15 cellular contexts compared by ENCODE assay signal in the genomic region with DNA sequence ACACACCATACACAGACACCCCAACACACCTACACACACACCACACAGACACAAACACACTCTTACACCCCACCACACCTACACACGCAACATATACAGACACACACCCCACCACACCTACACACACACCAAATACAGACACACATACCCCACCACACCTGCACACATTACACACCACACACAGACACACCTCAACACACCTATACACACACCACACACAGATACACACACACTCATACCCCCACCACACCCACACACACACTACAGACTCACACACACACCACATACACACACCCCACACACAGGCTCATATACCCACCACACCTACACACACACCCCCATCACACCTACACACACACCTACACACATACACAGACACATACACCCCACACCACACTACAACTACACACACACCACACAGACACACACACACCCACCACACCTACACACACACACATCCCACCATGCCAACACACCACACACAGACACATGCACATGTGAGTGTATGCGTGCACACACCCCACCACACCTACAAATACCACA. TPM values are rescaled to one million over a fixed set of nuclear protein-coding genes. Genes with fewer than 3 reads are reported as not detected.
A peak's percentile ranks its signal among the peaks of the same experiment; 100 is the strongest.
DNase-seq lines count a peak whose midpoint lies in the region; ATAC-seq, FAIRE-seq and TF ChIP-seq lines count a peak whose summit lies in the region.
"Had no signal": no experiment of that assay in that cellular context is flagged by ENCODE, and none has a peak within 500 bp of the region (broad histone marks: within the 10 kb centered on the region; RNA-seq: fewer than 3 reads in every experiment).

No MANE protein-coding gene starts in this region.

- H2AFZ ChIP-seq in Karpas-422 (ENCODE audit: low read length) (no peak overlapping the region), endothelial cell of umbilical vein (ENCODE audit: low read depth, low read length) (no peak overlapping the region)

- ATAC-seq in activated naive CD8-positive, alpha-beta T cell treated with anti-CD3 and anti-CD28 coated beads, Interleukin-2, amount 10 ng/mL, durations not matched to agents 7 days and 5 days (ENCODE audit: low read depth) = no peak
- ATAC-seq in GM21360 (IDR thresholded peaks at IDR 0.05; ENCODE audit: unreplicated experiment) = no peak

- no peaks in the 10 kb centered on the region for H3K9me3 Mint-ChIP-seq in activated naive CD8-positive, alpha-beta T cell treated with anti-CD3 and anti-CD28 coated beads, Interleukin-2, amount 10 ng/mL, durations not matched to agents 7 days and 5 days
- no peaks in the 10 kb centered on the region for H3K9me3 Mint-ChIP-seq in activated naive CD8-positive, alpha-beta T cell treated with anti-CD3 and anti-CD28 coated beads for 36 hours

- no peaks in the 10 kb centered on the region for H3K27me3 ChIP-seq in Karpas-422 (ENCODE audit: low read length)
- no peaks in the 10 kb centered on the region for H3K27me3 ChIP-seq in endothelial cell of umbilical vein (ENCODE audit: control insufficient read depth in 2 of 2, insufficient read depth in 2 of 2, low read length in 2 of 2)

- peaks cover 13% of the 10 kb centered on the region for H3K36me3 Mint-ChIP-seq in activated naive CD8-positive, alpha-beta T cell treated with anti-CD3 and anti-CD28 coated beads, Interleukin-2, amount 10 ng/mL, durations not matched to agents 7 days and 5 days
- H3K36me3 Mint-ChIP-seq in activated naive CD8-positive, alpha-beta T cell treated with anti-CD3 and anti-CD28 coated beads for 36 hours = peaks cover 21% of the 10 kb centered on the region

- CTCF ChIA-PET in endothelial cell of umbilical vein (lab: Charles Lee) = interaction anchor here (12.9 kb wide), 1 partner anchor 64 kb away, joined by 401 read pairs; no protein-coding TSS in a partner anchor

- H3K9ac ChIP-seq in Karpas-422 (ENCODE audit: low read length) (peak overlapping the region; percentile 15; the same call in 1 of the 2 replicates), endothelial cell of umbilical vein (replicated peaks; ENCODE audit: extremely low read depth, insufficient read depth, low read length) (no peak overlapping the region)

- intact Hi-C loops in endothelial cell of umbilical vein (cut with micrococcal nuclease) = no loop called here

- no peaks in the 10 kb centered on the region for H3K27me3 Mint-ChIP-seq in activated naive CD8-positive, alpha-beta T cell treated with anti-CD3 and anti-CD28 coated beads, Interleukin-2, amount 10 ng/mL, durations not matched to agents 7 days and 5 days
- H3K27me3 Mint-ChIP-seq in activated naive CD8-positive, alpha-beta T cell treated with anti-CD3 and anti-CD28 coated beads for 36 hours = no peaks in the 10 kb centered on the region

- no peaks in the 10 kb centered on the region for H3K9me2 ChIP-seq in Karpas-422 (replicated peaks; ENCODE audit: insufficient read depth, low read length)

- H3K4me1 Mint-ChIP-seq in activated naive CD8-positive, alpha-beta T cell treated with anti-CD3 and anti-CD28 coated beads, Interleukin-2, amount 10 ng/mL, durations not matched to agents 7 days and 5 days = peaks cover 2% of the 10 kb centered on the region
- H3K4me1 Mint-ChIP-seq in activated naive CD8-positive, alpha-beta T cell treated with anti-CD3 and anti-CD28 coated beads for 36 hours = peaks cover 7% of the 10 kb centered on the region

- no peaks in the 10 kb centered on the region for H3K79me2 ChIP-seq in Karpas-422 (ENCODE audit: low read length)
- no peaks in the 10 kb centered on the region for H3K79me2 ChIP-seq in endothelial cell of umbilical vein (ENCODE audit: control insufficient read depth, insufficient read depth, low read length)

- H3K9me3 ChIP-seq in Karpas-422 (ENCODE audit: low read length) = no peaks in the 10 kb centered on the region
- no peaks in the 10 kb centered on the region for H3K9me3 ChIP-seq in endothelial cell of umbilical vein (replicated peaks; ENCODE audit: control insufficient read depth, insufficient read depth, low read length)

- FAIRE-seq in endothelial cell of umbilical vein (lab: Jason Lieb, UNC) = peak; percentile 26
- FAIRE-seq in urothelium cell line (lab: Jason Lieb, UNC) = peak; percentile 99
- FAIRE-seq: H54 had no signal

- H3K36me3 ChIP-seq in Karpas-422 (ENCODE audit: insufficient read depth, low read length) (peaks cover 20% of the 10 kb centered on the region), endothelial cell of umbilical vein (ENCODE audit: control insufficient read depth in 2 of 2, extremely low read depth in 1 of 2, insufficient read depth in 2 of 2, low read length in 2 of 2) (peaks cover 0 to 9% of the 10 kb centered on the region in 2 experiments)

- DNase-seq in activated naive CD8-positive, alpha-beta T cell treated with anti-CD3 and anti-CD28 coated beads, Interleukin-2, amount 10 ng/mL, durations not matched to agents 7 days and 5 days = no peak
- DNase-seq in activated naive CD8-positive, alpha-beta T cell treated with anti-CD3 and anti-CD28 coated beads for 36 hours = no peak
- DNase-seq in Karpas-422 (no peak), endothelial cell of umbilical vein (ENCODE audit: low read depth, low spot score) (no peak), urothelium cell line (ENCODE audit: low spot score) (no peak), Kasumi-1 (lab: John Stamatoyannopoulos, UW) (no peak), cerebellum (ENCODE audit: low spot score) (no peak)
- DNase-seq: 8988T; NCI-H146; NCI-H2081 treated with DMSO at 0.1 percent for 48 hours; NCI-H2227 treated with DMSO at 0.1 percent for 48 hours; NCI-H524 treated with DMSO at 0.1 percent for 48 hours; NK-92 treated with Interleukin-12 subunit alpha and Interleukin-12 subunit beta, amount 100 ng/mL, for 24 hours had no signal

- peak overlapping the region; percentile 98 for H3K27ac ChIP-seq in Karpas-422 (ENCODE audit: low read length)
- no peak overlapping the region for H3K27ac ChIP-seq in endothelial cell of umbilical vein (ENCODE audit: insufficient read depth, low read depth, low read length)

- H3K27ac Mint-ChIP-seq in activated naive CD8-positive, alpha-beta T cell treated with anti-CD3 and anti-CD28 coated beads, Interleukin-2, amount 10 ng/mL, durations not matched to agents 7 days and 5 days = peak overlapping the region; percentile 5
- no peak overlapping the region for H3K27ac Mint-ChIP-seq in activated naive CD8-positive, alpha-beta T cell treated with anti-CD3 and anti-CD28 coated beads for 36 hours

- H3K4me3 ChIP-seq in Karpas-422 (ENCODE audit: low read length) = 0 out of 2 replicates have a peak overlapping the region, but pooled peaks have one; percentile 24
- no peak overlapping the region for H3K4me3 ChIP-seq in endothelial cell of umbilical vein (replicated peaks in 1 of 3; ENCODE audit: insufficient read depth in 1 of 3, low read depth in 1 of 3, low read length in 3 of 3)

- no peaks in the 10 kb centered on the region for H3K9me1 ChIP-seq in endothelial cell of umbilical vein (replicated peaks; ENCODE audit: control insufficient read depth, extremely low read depth, insufficient read depth, low read length)

- no peak for TF ChIP-seq POLR2A in endothelial cell of umbilical vein (IDR thresholded peaks at IDR 0.05; ENCODE audit: low read depth, low read length)

- no peaks in the 10 kb centered on the region for H4K20me1 ChIP-seq in Karpas-422 (ENCODE audit: insufficient read depth, low read depth, low read length)
- no peaks in the 10 kb centered on the region for H4K20me1 ChIP-seq in endothelial cell of umbilical vein (replicated peaks; ENCODE audit: control insufficient read depth, extremely low read depth, insufficient read depth, low read length)

- H3K4me2 ChIP-seq in Karpas-422 (ENCODE audit: low read depth, low read length, poor library complexity, severe bottlenecking) (peak overlapping the region; percentile 35), endothelial cell of umbilical vein (ENCODE audit: insufficient read depth, low read length) (no peak overlapping the region)

- no TSS peak for BruUV-seq in endothelial cell of umbilical vein (replicated peaks; lab: Mats Ljungman, UMichigan)

- POLR2A ChIA-PET in activated naive CD8-positive, alpha-beta T cell treated with anti-CD3 and anti-CD28 coated beads, Interleukin-2, amount 10 ng/mL, durations not matched to agents 7 days and 5 days (lab: Charles Lee) = no interaction called here
- POLR2A ChIA-PET in endothelial cell of umbilical vein (lab: Charles Lee) = no interaction called here

- TF ChIP-seq CTCF in endothelial cell of umbilical vein (IDR thresholded peaks at IDR 0.05; ENCODE audit: extremely low read depth in 1 of 2, insufficient read depth in 1 of 2, low read depth in 1 of 2, low read length in 2 of 2) = no peak

- dilution Hi-C loops in endothelial cell of umbilical vein (cut with MboI; ENCODE audit: extremely low pct_ligation_motif_present, low sequenced_read_pairs) = no loop called here

- no peak overlapping the region for H3K4me3 Mint-ChIP-seq in activated naive CD8-positive, alpha-beta T cell treated with anti-CD3 and anti-CD28 coated beads, Interleukin-2, amount 10 ng/mL, durations not matched to agents 7 days and 5 days
- H3K4me3 Mint-ChIP-seq in activated naive CD8-positive, alpha-beta T cell treated with anti-CD3 and anti-CD28 coated beads for 36 hours = no peak overlapping the region

- H3K4me1 ChIP-seq in Karpas-422 (ENCODE audit: low read length) (peaks cover 96% of the 10 kb centered on the region), endothelial cell of umbilical vein (ENCODE audit: control insufficient read depth, extremely low read depth, insufficient read depth, low read length) (no peaks in the 10 kb centered on the region)

RNA-seq across cellular contexts. Expression of gene GPT2, which starts 31.4 kb away (rescaled TPM):
- total RNA-seq in activated naive CD8-positive, alpha-beta T cell treated with anti-CD3 and anti-CD28 coated beads, Interleukin-2, amount 10 ng/mL, durations not matched to agents 7 days and 5 days = 1 to 10 TPM; 4.8 to 6.3 TPM
- total RNA-seq in activated naive CD8-positive, alpha-beta T cell treated with anti-CD3 and anti-CD28 coated beads for 36 hours = 10 to 100 TPM; 33.2 to 35.8 TPM
- 42.6 and 57.5 TPM in 2 replicates for total RNA-seq in Karpas-422 (2014; rRNA removed; shearing (Covaris generic); ENCODE audit: low replicate concordance)
- 16.1 and 17.9 TPM in 2 replicates for total RNA-seq in endothelial cell of umbilical vein
- polyA plus RNA-seq in endothelial cell of umbilical vein = 10.8 and 13.1 TPM in 2 replicates
- polyA plus RNA-seq in endothelial cell of umbilical vein (2011; cell fraction: cytosol; rRNA removed) = 11.8 and 14.4 TPM in 2 replicates
- 12.3 and 18.4 TPM in 2 replicates for polyA plus RNA-seq in endothelial cell of umbilical vein (2011; cell fraction: nucleus; rRNA removed)
- 14.7 and 20.8 TPM in 2 replicates for polyA plus RNA-seq in endothelial cell of umbilical vein (2012)
- polyA minus RNA-seq in endothelial cell of umbilical vein = 14.4 and 17.9 TPM in 2 replicates
- 16.6 TPM for polyA minus RNA-seq in endothelial cell of umbilical vein (2011; cell fraction: cytosol; rRNA and poly(A)+ RNA removed)
- 7.0 and 8.6 TPM in 2 replicates for polyA minus RNA-seq in endothelial cell of umbilical vein (2011; cell fraction: nucleus; rRNA and poly(A)+ RNA removed)
- total RNA-seq in cerebellum = 17.4 TPM

RNA-seq across cellular contexts. Expression of gene DNAJA2, which starts 57.9 kb away (rescaled TPM):
- 10 to 100 TPM; 60.0 to 62.3 TPM for total RNA-seq in activated naive CD8-positive, alpha-beta T cell treated with anti-CD3 and anti-CD28 coated beads, Interleukin-2, amount 10 ng/mL, durations not matched to agents 7 days and 5 days
- 100 to 1,000 TPM; 104 TPM for total RNA-seq in activated naive CD8-positive, alpha-beta T cell treated with anti-CD3 and anti-CD28 coated beads for 36 hours
- total RNA-seq in Karpas-422 (2014; rRNA removed; shearing (Covaris generic); ENCODE audit: low replicate concordance) = 61.7 and 81.0 TPM in 2 replicates
- 57.5 and 61.4 TPM in 2 replicates for total RNA-seq in endothelial cell of umbilical vein
- 4.6 and 6.4 TPM in 2 replicates for polyA plus RNA-seq in endothelial cell of umbilical vein
- 11.1 and 11.8 TPM in 2 replicates for polyA plus RNA-seq in endothelial cell of umbilical vein (2011; cell fraction: cytosol; rRNA removed)
- polyA plus RNA-seq in endothelial cell of umbilical vein (2011; cell fraction: nucleus; rRNA removed) = 11.7 and 14.9 TPM in 2 replicates
- polyA plus RNA-seq in endothelial cell of umbilical vein (2012) = 60.9 and 69.5 TPM in 2 replicates
- 17.5 and 22.9 TPM in 2 replicates for polyA minus RNA-seq in endothelial cell of umbilical vein
- 30.2 TPM for polyA minus RNA-seq in endothelial cell of umbilical vein (2011; cell fraction: cytosol; rRNA and poly(A)+ RNA removed)
- 15.6 and 17.8 TPM in 2 replicates for polyA minus RNA-seq in endothelial cell of umbilical vein (2011; cell fraction: nucleus; rRNA and poly(A)+ RNA removed)
- 49.3 TPM for total RNA-seq in cerebellum
